In genomic region chr12:75908961-75909699, GRCh38 we compare ENCODE assay signal across 8 cellular contexts.
DNase-seq lines count a peak whose midpoint lies in the region; ATAC-seq and TF ChIP-seq lines count a peak whose summit lies in the region.

No MANE protein-coding gene starts in this region.

- no peaks in the 10 kb centered on the region for H3K9me3 ChIP-seq in suprapubic skin

- DNase-seq in M059J (ENCODE audit: low read depth) (peak; percentile 66), astrocyte of the cerebellum (ENCODE audit: low read depth) (peak; percentile 76), iris pigment epithelial cell (ENCODE audit: low read depth) (peak; percentile 76), suprapubic skin (ENCODE audit: low spot score in 2 of 2) (peak in 1 of 2 donors; percentile 76), T-helper 1 cell (no peak), iPS-NIHi7 (ENCODE audit: extremely low spot score) (no peak)
- no peak for DNase-seq in stimulated activated CD4-positive, alpha-beta T cell treated with anti-CD3 and anti-CD28 coated beads, Interleukin-12 subunit alpha, Interleukin-12 subunit beta, amount 100 ng/mL, for 4 hours

- TF ChIP-seq CTCF in astrocyte of the cerebellum (IDR thresholded peaks at IDR 0.05; ENCODE audit: low read depth, low read length, missing control alignments) (no peak), suprapubic skin (IDR thresholded peaks at IDR 0.05) (no peak)

- in situ Hi-C loops in astrocyte of the cerebellum (cut with HindIII; ENCODE audit: low sequenced_read_pairs) = no loop called here

- no peak for TF ChIP-seq EP300 in suprapubic skin (IDR thresholded peaks at IDR 0.05)

- ATAC-seq in HG03342 (IDR thresholded peaks at IDR 0.05; ENCODE audit: unreplicated experiment) = no peak

- H3K27ac ChIP-seq in suprapubic skin = peak overlapping the region; percentile 60

- H3K27me3 ChIP-seq in suprapubic skin = no peaks in the 10 kb centered on the region

- 8% methylated on average over 2 of the region's 2 CpGs for WGBS in suprapubic skin

- H3K4me3 ChIP-seq in astrocyte of the cerebellum (ENCODE audit: low read depth, low read length) = no peak overlapping the region
- no peak overlapping the region for H3K4me3 ChIP-seq in suprapubic skin

- peaks cover 21% of the 10 kb centered on the region for H3K4me1 ChIP-seq in suprapubic skin

- TF ChIP-seq POLR2A in suprapubic skin (IDR thresholded peaks at IDR 0.05) = no peak

- no peaks in the 10 kb centered on the region for H3K36me3 ChIP-seq in suprapubic skin

Comparison
In these comparisons a context has a peak if more than half of its experiments do, and no peak if none do; other contexts are left out.
1. DNase-seq: peak in M059J (single experiment), astrocyte of the cerebellum (single experiment) and iris pigment epithelial cell (single experiment); none in stimulated activated CD4-positive, alpha-beta T cell treated with anti-CD3 and anti-CD28 coated beads, Interleukin-12 subunit alpha, Interleukin-12 subunit beta, amount 100 ng/mL, for 4 hours (single experiment), T-helper 1 cell (0 of 5) and iPS-NIHi7 (single experiment).